ENCODE assay signal across 16 cellular contexts in genomic region chr1:183106166-183106565, GRCh38.
"Had no signal": no experiment of that assay in that cellular context is flagged by ENCODE, and none has a peak within 500 bp of the region (broad histone marks: within the 10 kb centered on the region; RNA-seq: fewer than 3 reads in every experiment).

No MANE protein-coding gene starts in this region.

- H3K27ac Mint-ChIP-seq: activated CD8-positive, alpha-beta memory T cell treated with anti-CD3 and anti-CD28 coated beads, Interleukin-2, amount 10 ng/mL, durations not matched to agents 7 days and 5 days; activated naive CD8-positive, alpha-beta T cell; activated T-cell treated with anti-CD3 and anti-CD28 coated beads, Interleukin-2, amount 50 U/mL, for 24 hours; nephron progenitor cell had no signal

- H3K4me3 Mint-ChIP-seq: activated CD8-positive, alpha-beta memory T cell treated with anti-CD3 and anti-CD28 coated beads, Interleukin-2, amount 10 ng/mL, durations not matched to agents 7 days and 5 days; activated naive CD8-positive, alpha-beta T cell; activated T-cell treated with anti-CD3 and anti-CD28 coated beads, Interleukin-2, amount 50 U/mL, for 24 hours; nephron progenitor cell had no signal

- ATAC-seq: activated CD8-positive, alpha-beta memory T cell treated with anti-CD3 and anti-CD28 coated beads, Interleukin-2, amount 10 ng/mL, durations not matched to agents 7 days and 5 days; left lobe of liver had no signal

- H3K27ac ChIP-seq: colonic mucosa, ovary, thyroid gland, uterus had no signal

- H3K36me3 ChIP-seq: colonic mucosa, ovary, uterus had no signal

- H3K27me3 ChIP-seq: colonic mucosa, ovary, stomach, thyroid gland, uterus had no signal

- H3K9me3 Mint-ChIP-seq: activated T-cell treated with anti-CD3 and anti-CD28 coated beads, Interleukin-2, amount 50 U/mL, for 24 hours; nephron progenitor cell had no signal

- H3K4me3 ChIP-seq: colonic mucosa, ovary, stomach, thyroid gland, uterus had no signal

- DNase-seq: activated CD4-positive, alpha-beta T cell treated with anti-CD3 and anti-CD28 coated beads, Interleukin-2, amount 50 U/mL, for 4 hours; activated CD4-positive, CD25-positive, alpha-beta regulatory T cell treated with anti-CD3 and anti-CD28 coated beads, Interleukin-2, amount 50 U/mL, for 72 hours; activated CD8-positive, alpha-beta memory T cell treated with anti-CD3 and anti-CD28 coated beads, Interleukin-2, amount 10 ng/mL, durations not matched to agents 7 days and 5 days; activated effector memory CD4-positive, alpha-beta T cell treated with anti-CD3 and anti-CD28 coated beads, Interleukin-2, amount 50 U/mL, for 16 hours; activated T-cell treated with anti-CD3 and anti-CD28 coated beads, Interleukin-2, amount 50 U/mL, for 24 hours; anterior cingulate cortex; colonic mucosa; effector CD8-positive, alpha-beta T cell; nephron progenitor cell; ovary; stomach; T-helper 9 cell; thyroid gland; uterus had no signal

- H3K9me3 ChIP-seq: colonic mucosa, ovary, stomach, thyroid gland, uterus had no signal

- H3K4me1 ChIP-seq: colonic mucosa, uterus had no signal

- H3K36me3 Mint-ChIP-seq: activated CD8-positive, alpha-beta memory T cell treated with anti-CD3 and anti-CD28 coated beads, Interleukin-2, amount 10 ng/mL, durations not matched to agents 7 days and 5 days; activated naive CD8-positive, alpha-beta T cell had no signal

- H3K4me1 Mint-ChIP-seq: activated CD8-positive, alpha-beta memory T cell treated with anti-CD3 and anti-CD28 coated beads, Interleukin-2, amount 10 ng/mL, durations not matched to agents 7 days and 5 days had no signal
